In genomic region chr7:94763268-94763667, GRCh38 we compare ENCODE assay signal across 20 cellular contexts.
DNase-seq lines count a peak whose midpoint lies in the region; ATAC-seq lines count a peak whose summit lies in the region.
"Had no signal": no experiment of that assay in that cellular context is flagged by ENCODE, and none has a peak within 500 bp of the region (broad histone marks: within the 10 kb centered on the region; RNA-seq: fewer than 3 reads in every experiment).

No MANE protein-coding gene starts in this region.

- no peak overlapping the region for H3K23ac ChIP-seq in trophoblast cell (ENCODE audit: low read length)

- no peaks in the 10 kb centered on the region for H3K27me3 ChIP-seq in trophoblast cell (ENCODE audit: insufficient read depth, low read length)
- H3K27me3 ChIP-seq: cardiac muscle cell, gastrocnemius medialis, testis had no signal

- no peak overlapping the region for H3K4me3 ChIP-seq in trophoblast cell (ENCODE audit: low read depth, low read length)
- H3K4me3 ChIP-seq: cardiac muscle cell, gastrocnemius medialis, testis had no signal

- H3K4me2 ChIP-seq in trophoblast cell (ENCODE audit: low read length) = no peak overlapping the region

- ATAC-seq in GM19025 (IDR thresholded peaks at IDR 0.05; ENCODE audit: low read depth, unreplicated experiment) = peak; percentile 64
- ATAC-seq: gastrocnemius medialis had no signal

- no peak overlapping the region for H2BK12ac ChIP-seq in trophoblast cell (ENCODE audit: low read length)

- no peak overlapping the region for H2BK5ac ChIP-seq in trophoblast cell (ENCODE audit: low read depth, low read length, poor library complexity)

- no CpG with 5 or more reads among the region's 3 CpGs for WGBS in trophoblast cell (ENCODE audit: extremely low coverage, insufficient coverage, insufficient read length)

- H3K27ac ChIP-seq in trophoblast cell (ENCODE audit: low read depth, low read length) = no peak overlapping the region
- H3K27ac ChIP-seq: cardiac muscle cell, gastrocnemius medialis, testis had no signal

- no peaks in the 10 kb centered on the region for H3K9me3 ChIP-seq in trophoblast cell (ENCODE audit: insufficient read depth, low read depth, low read length)
- H3K9me3 ChIP-seq: gastrocnemius medialis, testis had no signal

- H3K18ac ChIP-seq in trophoblast cell (ENCODE audit: low read length) = no peak overlapping the region

- H3K4me1 ChIP-seq in trophoblast cell (ENCODE audit: control insufficient read depth in 1 of 2, insufficient read depth in 2 of 2, low read length in 2 of 2) = no peaks in the 10 kb centered on the region
- H3K4me1 ChIP-seq: gastrocnemius medialis, testis had no signal

- no peak overlapping the region for H2AFZ ChIP-seq in trophoblast cell (ENCODE audit: insufficient read depth, low read length, poor library complexity)

- H3K79me2 ChIP-seq in trophoblast cell (ENCODE audit: control insufficient read depth, insufficient read depth, low read length, poor library complexity) = no peaks in the 10 kb centered on the region

- H3K79me1 ChIP-seq in trophoblast cell (ENCODE audit: low read length) = no peaks in the 10 kb centered on the region

- H2AK5ac ChIP-seq in trophoblast cell (ENCODE audit: low read length) = no peak overlapping the region

- no peaks in the 10 kb centered on the region for H3K36me3 ChIP-seq in trophoblast cell (ENCODE audit: control insufficient read depth in 1 of 2, insufficient read depth in 2 of 2, low read length in 2 of 2)
- H3K36me3 ChIP-seq: cardiac muscle cell, gastrocnemius medialis had no signal

- no peak overlapping the region for H4K12ac ChIP-seq in trophoblast cell (ENCODE audit: low read depth, low read length)

- H4K8ac ChIP-seq in trophoblast cell (ENCODE audit: low read depth, low read length) = no peak overlapping the region

- H3K9ac ChIP-seq in trophoblast cell (ENCODE audit: low read length) = no peak overlapping the region

- H3K4ac ChIP-seq in trophoblast cell (ENCODE audit: low read depth, low read length) = no peak overlapping the region

- peak; percentile 8 to 55 for DNase-seq in NCI-H524 (lab: John Stamatoyannopoulos, UW)
- peak; percentile 97 for DNase-seq in fibroblast of peridontal ligament (ENCODE audit: extremely low read depth)
- DNase-seq in stromal cell of bone marrow (ENCODE audit: low read depth) = peak; percentile 25
- DNase-seq in effector CD4-positive, alpha-beta T cell = no peak
- no peak for DNase-seq in trophoblast cell
- DNase-seq in hypothalamus (lab: John Stamatoyannopoulos, UW) = no peak
- DNase-seq: activated CD4-positive, alpha-beta T cell treated with anti-CD3 and anti-CD28 coated beads for 48 hours; CD4-positive, alpha-beta memory T cell; effector memory CD4-positive, alpha-beta T cell; gastrocnemius medialis; HFFc6; NCI-H146; NCI-H345; nucleus accumbens; SHP77 treated with DMSO at 0.1 percent for 48 hours; stimulated activated CD4-positive, alpha-beta T cell treated with anti-CD3 and anti-CD28 coated beads, Interleukin-4, amount 100 ng/mL, for 1 hour; stimulated activated CD8-positive, alpha-beta memory T cell treated with anti-CD3 and anti-CD28 coated beads, Interleukin-4, amount 100 ng/mL, for 48 hours; testis had no signal

- H2BK120ac ChIP-seq in trophoblast cell (ENCODE audit: insufficient read depth, low read length, poor library complexity) = no peak overlapping the region

- H3K14ac ChIP-seq in trophoblast cell (ENCODE audit: low read length) = no peak overlapping the region

- no peak overlapping the region for H4K91ac ChIP-seq in trophoblast cell (ENCODE audit: low read depth, low read length)

Comparison
In these comparisons a context has a peak if more than half of its experiments do, and no peak if none do; other contexts are left out.
1. DNase-seq: peak in NCI-H524 (2 of 2), fibroblast of peridontal ligament (single experiment) and stromal cell of bone marrow (single experiment); none in effector CD4-positive, alpha-beta T cell (single experiment), trophoblast cell (0 of 2) and hypothalamus (0 of 51).